In genomic region chr12:118061011-118061875, GRCh38 we compare ENCODE assay signal across 8 cellular contexts. TPM values are rescaled to one million over a fixed set of nuclear protein-coding genes. Genes with fewer than 3 reads are reported as not detected.
A peak's percentile ranks its signal among the peaks of the same experiment; 100 is the strongest.
DNase-seq lines count a peak whose midpoint lies in the region; ATAC-seq, FAIRE-seq and TF ChIP-seq lines count a peak whose summit lies in the region.

Gene WSB2, minus strand, starts transcription at chr12:118061179. Its CDS starts 131 bp downstream, at chr12:118061048.

- intact Hi-C loops in CD4-positive, alpha-beta memory T cell (cut with micrococcal nuclease), result loop anchor here (1.0 to 5.0 kb wide), 3 partner anchors 45 to 312 kb away; partner anchors contain the start of genes PEBP1 and RFC5
- intact Hi-C loops in kidney (cut with DNase I), result no loop called here

- CTCF ChIA-PET in CD4-positive, alpha-beta memory T cell (lab: Charles Lee; ENCODE audit: partially characterized antibody), result interaction anchor here (0.5 to 5.3 kb wide), 4 partner anchors 7 to 315 kb away, joined by 3 to 31 read pairs (median 8); partner anchors contain the start of gene SUDS3

- peak within 1 kb of the TSS; percentile 81 for H3K27ac ChIP-seq in CD4-positive, alpha-beta memory T cell (ENCODE audit: low read depth, low read length)
- H3K27ac ChIP-seq in kidney (ENCODE audit: low read depth in 2 of 2, low read length in 2 of 2), result peak within 1 kb of the TSS; percentile 96 to 98

- H3K27ac Mint-ChIP-seq in CD4-positive, alpha-beta memory T cell, result peak within 1 kb of the TSS; percentile 92 to 97 (median 96)
- H3K27ac Mint-ChIP-seq in chondrocyte (ENCODE audit: unreplicated experiment), result peak within 1 kb of the TSS; percentile 95

- no peaks in the 10 kb centered on the region for H3K27me3 ChIP-seq in CD4-positive, alpha-beta memory T cell (ENCODE audit: insufficient read depth, low read length)

- H3K9me3 Mint-ChIP-seq in CD4-positive, alpha-beta memory T cell, result no peaks in the 10 kb centered on the region
- H3K9me3 Mint-ChIP-seq in chondrocyte (ENCODE audit: low read depth), result no peaks in the 10 kb centered on the region

- FAIRE-seq in kidney (lab: Jason Lieb, UNC), result no peak

- peak within 1 kb of the TSS; percentile 92 to 98 (median 96) for H3K4me3 Mint-ChIP-seq in CD4-positive, alpha-beta memory T cell
- peak within 1 kb of the TSS; percentile 86 for H3K4me3 Mint-ChIP-seq in chondrocyte (ENCODE audit: unreplicated experiment)

- POLR2A ChIA-PET in CD4-positive, alpha-beta memory T cell (lab: Charles Lee; ENCODE audit: partially characterized antibody), result interaction anchor here (0.8 to 2.7 kb wide), 14 partner anchors 8 to 321 kb away, joined by 3 to 14 read pairs (median 4); partner anchors contain the start of genes PEBP1, RFC5 and SUDS3

- H3K9me3 ChIP-seq in CD4-positive, alpha-beta memory T cell (ENCODE audit: control insufficient read depth in 1 of 2, low read length in 2 of 2), result no peaks in the 10 kb centered on the region
- H3K9me3 ChIP-seq in kidney (ENCODE audit: control insufficient read depth in 1 of 2, low read length in 2 of 2), result no peaks in the 10 kb centered on the region

- H3K36me3 ChIP-seq in CD4-positive, alpha-beta memory T cell (ENCODE audit: insufficient read depth, low read length), result no peaks in the 10 kb centered on the region
- H3K36me3 ChIP-seq in kidney (ENCODE audit: control insufficient read depth in 1 of 2, insufficient read depth in 2 of 2, low read length in 2 of 2), result no peaks in the 10 kb centered on the region

- peak; percentile 45 for ATAC-seq in GM21576 (IDR thresholded peaks at IDR 0.05; ENCODE audit: unreplicated experiment)

- H3K4me3 ChIP-seq in CD4-positive, alpha-beta memory T cell (ENCODE audit: low read length in 2 of 2), result peak within 1 kb of the TSS; percentile 84 to 96
- peak within 1 kb of the TSS; percentile 89 to 95 for H3K4me3 ChIP-seq in kidney (ENCODE audit: low read length in 2 of 2)

- peak; percentile 34 to 57 (median 42) for DNase-seq in CD4-positive, alpha-beta memory T cell
- peak; percentile 67 for DNase-seq in NCI-H1105 (lab: John Stamatoyannopoulos, UW)
- DNase-seq in activated CD4-positive, alpha-beta T cell treated with anti-CD3 and anti-CD28 coated beads for 24 hours (ENCODE audit: low read depth in 2 of 2), result peak; percentile 39 to 50
- no peak for DNase-seq in chondrocyte (ENCODE audit: low spot score)
- peak; percentile 93 for DNase-seq in kidney
- DNase-seq in stimulated activated CD4-positive, alpha-beta T cell treated with anti-CD3 and anti-CD28 coated beads, Interleukin-12 subunit alpha, Interleukin-12 subunit beta, amount 100 ng/mL, for 4 hours, result peak; percentile 60
- no peak for DNase-seq in SHP77 treated with DMSO at 0.1 percent for 48 hours (lab: John Stamatoyannopoulos, UW)

- H3K27me3 Mint-ChIP-seq in CD4-positive, alpha-beta memory T cell, result no peaks in the 10 kb centered on the region
- no peaks in the 10 kb centered on the region for H3K27me3 Mint-ChIP-seq in chondrocyte (ENCODE audit: low read depth)

- H3K4me1 ChIP-seq in CD4-positive, alpha-beta memory T cell (ENCODE audit: insufficient read depth, low read length), result peaks cover 53% of the 10 kb centered on the region
- H3K4me1 ChIP-seq in kidney (ENCODE audit: control insufficient read depth in 1 of 2, insufficient read depth in 1 of 2, low read depth in 1 of 2, low read length in 2 of 2), result peaks cover 7 to 13% of the 10 kb centered on the region in 2 donors

- TF ChIP-seq CTCF in chondrocyte (IDR thresholded peaks at IDR 0.05), result no peak
- no peak for TF ChIP-seq CTCF in kidney (IDR thresholded peaks at IDR 0.05; ENCODE audit: borderline replicate concordance, extremely low read depth, insufficient read depth)

- H3K4me1 Mint-ChIP-seq in CD4-positive, alpha-beta memory T cell, result peaks cover 26 to 66% (median 46%) of the 10 kb centered on the region in 4 donors
- H3K4me1 Mint-ChIP-seq in chondrocyte (ENCODE audit: low read depth), result peaks cover 49% of the 10 kb centered on the region

- H3K9ac ChIP-seq in kidney (ENCODE audit: low read length in 2 of 2), result peak within 1 kb of the TSS; percentile 97 to 98

- peaks cover 0 to 13% of the 10 kb centered on the region in 2 donors for H3K36me3 Mint-ChIP-seq in CD4-positive, alpha-beta memory T cell
- no peaks in the 10 kb centered on the region for H3K36me3 Mint-ChIP-seq in chondrocyte (ENCODE audit: low read depth)

RNA-seq across cellular contexts. Expression of gene WSB2, which starts in this region (rescaled TPM):
- total RNA-seq in CD4-positive, alpha-beta memory T cell, result 10 to 100 TPM; 24.4 to 31.5 TPM
- polyA plus RNA-seq in CD4-positive, alpha-beta memory T cell, result 10 to 100 TPM; 18.7 to 23.3 TPM
- total RNA-seq in chondrocyte (86.7 to 129 TPM (median 124 TPM) in 3 replicates), kidney (72.5 TPM)
- polyA plus RNA-seq in kidney (ENCODE audit: insufficient read depth, low read depth, low replicate concordance), result 48.8 TPM

Comparison
In these comparisons a context has a peak if more than half of its experiments do, and no peak if none do; other contexts are left out.
1. DNase-seq: peak in CD4-positive, alpha-beta memory T cell (5 of 5), NCI-H1105 (single experiment), activated CD4-positive, alpha-beta T cell treated with anti-CD3 and anti-CD28 coated beads for 24 hours (2 of 2), kidney (single experiment) and stimulated activated CD4-positive, alpha-beta T cell treated with anti-CD3 and anti-CD28 coated beads, Interleukin-12 subunit alpha, Interleukin-12 subunit beta, amount 100 ng/mL, for 4 hours (single experiment); none in chondrocyte (single experiment) and SHP77 treated with DMSO at 0.1 percent for 48 hours (single experiment).